ENCODE assay signal across 23 cellular contexts in genomic region chr5:88854769-88855168, GRCh38.
"Had no signal": no experiment of that assay in that cellular context is flagged by ENCODE, and none has a peak within 500 bp of the region (broad histone marks: within the 10 kb centered on the region; RNA-seq: fewer than 3 reads in every experiment).

No MANE protein-coding gene starts in this region.

- H3K36me3 ChIP-seq: esophagus squamous epithelium, neutrophil, uterus had no signal

- ATAC-seq: activated CD8-positive, alpha-beta T cell treated with anti-CD3 and anti-CD28 coated beads, Interleukin-2, amount 10 ng/mL, durations not matched to agents 7 days and 5 days; activated T-cell treated with anti-CD3 and anti-CD28 coated beads, Interleukin-2, amount 50 U/mL, for 72 hours; body of pancreas; naive thymus-derived CD8-positive, alpha-beta T cell had no signal

- H3K4me1 Mint-ChIP-seq: activated CD4-positive, alpha-beta T cell treated with anti-CD3 and anti-CD28 coated beads, Interleukin-2, amount 10 ng/mL, durations not matched to agents 24 days and 14 days; central memory CD8-positive, alpha-beta T cell had no signal

- H3K4me3 ChIP-seq: body of pancreas, esophagus squamous epithelium, left ventricle myocardium inferior, uterus had no signal

- H2AFZ ChIP-seq: parathyroid adenoma had no signal

- H3K27me3 ChIP-seq: body of pancreas, esophagus squamous epithelium, neutrophil, uterus had no signal

- H3K9ac ChIP-seq: parathyroid adenoma had no signal

- H3K4me1 ChIP-seq: body of pancreas, esophagus squamous epithelium, parathyroid adenoma, uterus had no signal

- H3K27ac ChIP-seq: body of pancreas, esophagus squamous epithelium, left ventricle myocardium inferior, neutrophil, parathyroid adenoma, uterus had no signal

- H3K9me3 ChIP-seq: body of pancreas, esophagus squamous epithelium, neutrophil, uterus had no signal

- H3K27me3 Mint-ChIP-seq: central memory CD8-positive, alpha-beta T cell had no signal

- DNase-seq: activated CD4-positive, alpha-beta T cell treated with anti-CD3 and anti-CD28 coated beads, Interleukin-2, amount 10 ng/mL, durations not matched to agents 24 days and 14 days; activated CD4-positive, CD25-positive, alpha-beta regulatory T cell; activated CD8-positive, alpha-beta memory T cell treated with anti-CD3 and anti-CD28 coated beads, Interleukin-2, amount 50 U/mL, for 4 hours; activated CD8-positive, alpha-beta T cell treated with anti-CD3 and anti-CD28 coated beads, Interleukin-2, amount 10 ng/mL, durations not matched to agents 7 days and 5 days; activated gamma-delta T cell; activated T-cell treated with anti-CD3 and anti-CD28 coated beads, Interleukin-2, amount 50 U/mL, for 72 hours; amygdala; body of pancreas; cortex of kidney; effector CD8-positive, alpha-beta T cell; esophagus squamous epithelium; glutamatergic neuron; hypothalamus; left ventricle myocardium inferior; naive thymus-derived CD8-positive, alpha-beta T cell; retina; stimulated activated CD4-positive, alpha-beta T cell treated with anti-CD3 and anti-CD28 coated beads, Interleukin-12 subunit alpha, Interleukin-12 subunit beta, amount 100 ng/mL, for 4 hours; stimulated activated CD4-positive, alpha-beta T cell treated with anti-CD3 and anti-CD28 coated beads, Interleukin-2, amount 100 ng/mL, for 24 hours; uterus had no signal

- H3K4me3 Mint-ChIP-seq: activated CD4-positive, alpha-beta T cell treated with anti-CD3 and anti-CD28 coated beads, Interleukin-2, amount 10 ng/mL, durations not matched to agents 24 days and 14 days; activated CD8-positive, alpha-beta T cell treated with anti-CD3 and anti-CD28 coated beads, Interleukin-2, amount 10 ng/mL, durations not matched to agents 7 days and 5 days; activated naive CD8-positive, alpha-beta T cell; activated T-cell treated with anti-CD3 and anti-CD28 coated beads, Interleukin-2, amount 50 U/mL, for 72 hours; central memory CD8-positive, alpha-beta T cell; naive thymus-derived CD8-positive, alpha-beta T cell had no signal

- H3K79me2 ChIP-seq: parathyroid adenoma had no signal

- H3K27ac Mint-ChIP-seq: activated CD4-positive, alpha-beta T cell treated with anti-CD3 and anti-CD28 coated beads, Interleukin-2, amount 10 ng/mL, durations not matched to agents 24 days and 14 days; activated CD8-positive, alpha-beta T cell treated with anti-CD3 and anti-CD28 coated beads, Interleukin-2, amount 10 ng/mL, durations not matched to agents 7 days and 5 days; activated naive CD8-positive, alpha-beta T cell; activated T-cell treated with anti-CD3 and anti-CD28 coated beads, Interleukin-2, amount 50 U/mL, for 72 hours; naive thymus-derived CD8-positive, alpha-beta T cell had no signal
